ENCODE assay signal across 10 cellular contexts in the genomic region with DNA sequence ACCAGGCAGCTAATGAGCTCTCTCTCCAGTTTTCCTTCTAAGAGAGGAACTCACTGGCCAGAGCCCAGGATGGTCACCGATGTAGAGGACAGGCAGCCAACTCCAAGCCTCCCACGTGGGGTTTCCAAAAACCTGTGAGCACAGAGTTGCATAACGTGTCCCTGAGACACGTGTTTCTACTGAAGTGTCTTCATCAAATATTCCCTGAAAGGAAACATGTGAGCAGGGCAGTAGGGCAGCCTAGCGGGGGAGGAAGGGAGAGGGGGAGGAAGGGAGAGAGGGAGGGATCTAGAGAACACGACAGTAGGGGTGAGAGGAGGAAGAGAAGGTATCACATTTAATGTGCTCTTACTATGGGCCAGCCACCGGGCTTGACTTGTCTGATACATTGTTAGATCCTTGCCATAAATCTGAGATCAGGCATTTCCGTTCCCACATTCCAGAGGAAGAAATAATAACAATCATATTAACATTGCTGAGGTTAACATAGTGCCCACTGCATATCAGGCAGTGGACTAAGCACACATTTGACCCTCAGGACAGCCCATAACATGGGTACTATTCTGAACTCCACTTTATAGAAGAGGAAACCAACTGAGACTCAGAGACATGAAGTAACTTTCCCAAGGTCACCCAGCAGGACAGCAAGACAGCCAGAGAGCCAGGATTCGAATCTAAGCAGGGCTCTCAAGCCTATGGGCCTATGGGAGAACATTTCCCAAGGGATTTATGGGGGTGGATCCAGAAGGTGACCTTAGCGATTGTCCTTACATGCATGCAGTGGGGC. TPM values are rescaled to one million over a fixed set of nuclear protein-coding genes. Genes with fewer than 3 reads are reported as not detected.
DNase-seq lines count a peak whose midpoint lies in the region; ATAC-seq, FAIRE-seq and TF ChIP-seq lines count a peak whose summit lies in the region.
"Had no signal": no experiment of that assay in that cellular context is flagged by ENCODE, and none has a peak within 500 bp of the region (broad histone marks: within the 10 kb centered on the region; RNA-seq: fewer than 3 reads in every experiment).

No MANE protein-coding gene starts in this region.

- intact Hi-C loops in dorsolateral prefrontal cortex (cut with DNase I), result loop anchor here in 1 of 2 donors (5.0 kb wide), 1 partner anchor 36 kb away; no protein-coding TSS in a partner anchor

- no peak for TF ChIP-seq CTCF in A549 (IDR thresholded peaks at IDR 0.05)
- TF ChIP-seq CTCF in NB4 (IDR thresholded peaks at IDR 0.05; ENCODE audit: low read depth, low read length), result no peak
- TF ChIP-seq CTCF in dorsolateral prefrontal cortex (IDR thresholded peaks at IDR 0.05 in 54 of 56, conservative IDR thresholded peaks at IDR 0.05 in 2 of 56; ENCODE audit: low read depth in 1 of 56, partially characterized antibody in 56 of 56), result no peak

- WGBS in A549 (ENCODE audit: missing lambda C conversion rate), result 64% methylated on average over 10 of the region's 10 CpGs

- no peaks in the 10 kb centered on the region for H3K9me3 ChIP-seq in A549

- TF ChIP-seq EP300 in A549 (IDR thresholded peaks at IDR 0.05), result no peak

- ATAC-seq in A549, result no peak
- ATAC-seq in GM21717 (IDR thresholded peaks at IDR 0.05; ENCODE audit: unreplicated experiment), result no peak
- no peak for ATAC-seq in HG03354 (IDR thresholded peaks at IDR 0.05; ENCODE audit: poor library complexity, severe bottlenecking, unreplicated experiment)

- CTCF ChIA-PET in A549 (lab: Yijun Ruan, JAX), result interaction anchor here (0.5 to 9.2 kb wide), 12 partner anchors 13 to 413 kb away, joined by 3 to 159 read pairs (median 37); a partner anchor contains a TSS

- H3K4me3 ChIP-seq in A549 (no peak overlapping the region), NB4 (ENCODE audit: low read depth, low read length) (no peak overlapping the region), dorsolateral prefrontal cortex (peak overlapping the region in 3 of 59 donors; percentile 4 to 27 (median 9))

- no peaks in the 10 kb centered on the region for H3K27me3 ChIP-seq in dorsolateral prefrontal cortex

- DNase-seq in A549 (ENCODE audit: low read depth in 1 of 2, low spot score in 1 of 2) (no peak), NB4 (ENCODE audit: low read depth) (peak; percentile 60), dorsolateral prefrontal cortex (peak in 9 of 10 donors; percentile 57 to 88 (median 79)), mucosa of gallbladder (ENCODE audit: low spot score) (peak; percentile 81), NCI-H748 treated with DMSO at 0.1 percent for 48 hours (lab: John Stamatoyannopoulos, UW) (no peak), NCI-H1048 (lab: John Stamatoyannopoulos, UW) (no peak)
- DNase-seq: naive B cell, SHP77 treated with DMSO at 0.1 percent for 48 hours had no signal

- FAIRE-seq in A549 (lab: Jason Lieb, UNC), result no peak

- TF ChIP-seq POLR2A in A549 (IDR thresholded peaks at IDR 0.05; ENCODE audit: low read length), result no peak
- no peak for TF ChIP-seq POLR2A in NB4 (IDR thresholded peaks at IDR 0.05; ENCODE audit: extremely low read depth, insufficient read length)

- POLR2A ChIA-PET in A549 (lab: Yijun Ruan, JAX), result no interaction called here

- H3K27ac ChIP-seq in A549 (peak overlapping the region in 1 of 2 experiments; percentile 48; a peak in 2 of 6 replicates), dorsolateral prefrontal cortex (peak overlapping the region in 57 of 59 donors; percentile 24 to 91 (median 77))

- H3K4me2 ChIP-seq in A549, result 0 out of 3 replicates have a peak overlapping the region, but pooled peaks have one; percentile 1

- no peak for TF ChIP-seq RAD21 in A549 (conservative IDR thresholded peaks at IDR 0.05 in 1 of 2, IDR thresholded peaks at IDR 0.05 in 1 of 2)

- H3K4me1 ChIP-seq in A549, result peaks cover 49% of the 10 kb centered on the region

TF ChIP-seq in A549, 52 proteins besides CTCF, POLR2A, EP300 and RAD21 (continues in another document):
- TF ChIP-seq ZC3H11A (IDR thresholded peaks at IDR 0.05), result no peak
- TF ChIP-seq ZSCAN20 (CRISPR knock-in tag; IDR thresholded peaks at IDR 0.05), result no peak
- TF ChIP-seq HOXB13 (CRISPR knock-in tag; IDR thresholded peaks at IDR 0.05; ENCODE audit: low read depth), result no peak
- TF ChIP-seq EHMT2 (IDR thresholded peaks at IDR 0.05; ENCODE audit: low read depth), result no peak
- TF ChIP-seq, protein P1, sequence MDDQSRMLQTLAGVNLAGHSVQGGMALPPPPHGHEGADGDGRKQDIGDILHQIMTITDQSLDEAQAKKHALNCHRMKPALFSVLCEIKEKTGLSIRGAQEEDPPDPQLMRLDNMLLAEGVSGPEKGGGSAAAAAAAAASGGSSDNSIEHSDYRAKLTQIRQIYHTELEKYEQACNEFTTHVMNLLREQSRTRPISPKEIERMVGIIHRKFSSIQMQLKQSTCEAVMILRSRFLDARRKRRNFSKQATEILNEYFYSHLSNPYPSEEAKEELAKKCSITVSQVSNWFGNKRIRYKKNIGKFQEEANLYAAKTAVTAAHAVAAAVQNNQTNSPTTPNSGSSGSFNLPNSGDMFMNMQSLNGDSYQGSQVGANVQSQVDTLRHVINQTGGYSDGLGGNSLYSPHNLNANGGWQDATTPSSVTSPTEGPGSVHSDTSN (IDR thresholded peaks at IDR 0.05), result no peak
- no peak for TF ChIP-seq HDAC2 (IDR thresholded peaks at IDR 0.05)
- TF ChIP-seq CHD2 (IDR thresholded peaks at IDR 0.05; ENCODE audit: low read length, partially characterized antibody), result no peak
- TF ChIP-seq CBX2 (IDR thresholded peaks at IDR 0.05; ENCODE audit: borderline replicate concordance, low read depth), result no peak
- TF ChIP-seq, protein P2, sequence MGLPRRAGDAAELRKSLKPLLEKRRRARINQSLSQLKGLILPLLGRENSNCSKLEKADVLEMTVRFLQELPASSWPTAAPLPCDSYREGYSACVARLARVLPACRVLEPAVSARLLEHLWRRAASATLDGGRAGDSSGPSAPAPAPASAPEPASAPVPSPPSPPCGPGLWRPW (IDR thresholded peaks at IDR 0.05), result no peak
- TF ChIP-seq, protein P3, sequence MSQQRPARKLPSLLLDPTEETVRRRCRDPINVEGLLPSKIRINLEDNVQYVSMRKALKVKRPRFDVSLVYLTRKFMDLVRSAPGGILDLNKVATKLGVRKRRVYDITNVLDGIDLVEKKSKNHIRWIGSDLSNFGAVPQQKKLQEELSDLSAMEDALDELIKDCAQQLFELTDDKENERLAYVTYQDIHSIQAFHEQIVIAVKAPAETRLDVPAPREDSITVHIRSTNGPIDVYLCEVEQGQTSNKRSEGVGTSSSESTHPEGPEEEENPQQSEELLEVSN (IDR thresholded peaks at IDR 0.05; ENCODE audit: borderline replicate concordance, low read depth), result no peak
- no peak for TF ChIP-seq EHF (CRISPR knock-in tag; IDR thresholded peaks at IDR 0.05)
- TF ChIP-seq, protein P4, sequence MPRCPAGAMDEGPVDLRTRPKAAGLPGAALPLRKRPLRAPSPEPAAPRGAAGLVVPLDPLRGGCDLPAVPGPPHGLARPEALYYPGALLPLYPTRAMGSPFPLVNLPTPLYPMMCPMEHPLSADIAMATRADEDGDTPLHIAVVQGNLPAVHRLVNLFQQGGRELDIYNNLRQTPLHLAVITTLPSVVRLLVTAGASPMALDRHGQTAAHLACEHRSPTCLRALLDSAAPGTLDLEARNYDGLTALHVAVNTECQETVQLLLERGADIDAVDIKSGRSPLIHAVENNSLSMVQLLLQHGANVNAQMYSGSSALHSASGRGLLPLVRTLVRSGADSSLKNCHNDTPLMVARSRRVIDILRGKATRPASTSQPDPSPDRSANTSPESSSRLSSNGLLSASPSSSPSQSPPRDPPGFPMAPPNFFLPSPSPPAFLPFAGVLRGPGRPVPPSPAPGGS (IDR thresholded peaks at IDR 0.05), result no peak

RNA-seq across cellular contexts. Expression of a gene that starts 4.5 kb away (rescaled TPM):
- 27.6 and 30.5 TPM in 2 replicates for polyA plus RNA-seq in A549 (2011; rRNA removed)
- 46.0 and 62.2 TPM in 2 replicates for polyA plus RNA-seq in A549 (2012; cell fraction: cytosol; rRNA removed)
- polyA plus RNA-seq in A549 (2012; cell fraction: nucleus; rRNA removed), result 54.1 and 71.4 TPM in 2 replicates
- 20.2 to 20.5 TPM (median 20.2 TPM) in 3 replicates for polyA plus RNA-seq in A549 (2017; fragmentation: RNase III; extraction: RNeasy Plus Mini Kit Qiagen cat#74134 plus additional on column Dnase treatment)
- 47.1 and 63.5 TPM in 2 replicates for polyA minus RNA-seq in A549 (2011; rRNA and poly(A)+ RNA removed)
- total RNA-seq in dorsolateral prefrontal cortex, result 10 to 100 TPM; 19.5 to 49.7 (median 29.3) TPM
- total RNA-seq in mucosa of gallbladder, result 41.3 TPM

RNA-seq across cellular contexts. Expression of a gene that starts 10.3 kb away (rescaled TPM):
- polyA plus RNA-seq in A549 (2011; rRNA removed) (27.4 and 29.0 TPM in 2 replicates), A549 (2017; fragmentation: RNase III; extraction: RNeasy Plus Mini Kit Qiagen cat#74134 plus additional on column Dnase treatment) (35.6 to 40.2 TPM (median 39.2 TPM) in 3 replicates)
- polyA plus RNA-seq in A549 (2012; cell fraction: cytosol; rRNA removed), result 13.1 and 17.7 TPM in 2 replicates
- polyA plus RNA-seq in A549 (2012; cell fraction: nucleus; rRNA removed), result 12.6 and 21.5 TPM in 2 replicates
- 43.3 and 43.7 TPM in 2 replicates for polyA minus RNA-seq in A549 (2011; rRNA and poly(A)+ RNA removed)
- total RNA-seq in dorsolateral prefrontal cortex (100 to 1,000 TPM in 16 of 120 experiments, 10 to 100 TPM in 104; 20.8 to 232 (median 66.2) TPM), mucosa of gallbladder (118 TPM)

RNA-seq across cellular contexts. Expression of a gene that starts 19.6 kb away (rescaled TPM):
- not detected in 2 replicates for polyA plus RNA-seq in A549 (2011; rRNA removed)
- not detected in 2 replicates for polyA plus RNA-seq in A549 (2012; cell fraction: cytosol; rRNA removed)
- not detected in 2 replicates for polyA plus RNA-seq in A549 (2012; cell fraction: nucleus; rRNA removed)
- not detected in 3 replicates for polyA plus RNA-seq in A549 (2017; fragmentation: RNase III; extraction: RNeasy Plus Mini Kit Qiagen cat#74134 plus additional on column Dnase treatment)
- polyA minus RNA-seq in A549 (2011; rRNA and poly(A)+ RNA removed), result not detected in 2 replicates
- 10 to 100 TPM in 83 of 120 experiments, 1 to 10 TPM in 37; 1.0 to 82.8 (median 15.3) TPM for total RNA-seq in dorsolateral prefrontal cortex
- total RNA-seq in mucosa of gallbladder, result not detected

RNA-seq across cellular contexts. Expression of a gene that starts 49.6 kb away (rescaled TPM):
- polyA plus RNA-seq in A549 (2011; rRNA removed), result 20.9 and 31.1 TPM in 2 replicates
- polyA plus RNA-seq in A549 (2012; cell fraction: cytosol; rRNA removed), result 14.2 and 15.9 TPM in 2 replicates
- polyA plus RNA-seq in A549 (2012; cell fraction: nucleus; rRNA removed), result 9.5 and 13.5 TPM in 2 replicates
- polyA plus RNA-seq in A549 (2017; fragmentation: RNase III; extraction: RNeasy Plus Mini Kit Qiagen cat#74134 plus additional on column Dnase treatment), result 6.2 to 6.5 TPM (median 6.3 TPM) in 3 replicates
- polyA minus RNA-seq in A549 (2011; rRNA and poly(A)+ RNA removed), result 9.8 and 14.8 TPM in 2 replicates
- 1,000 to 10,000 TPM in 2 of 120 experiments, 100 to 1,000 TPM in 118; 113 to 1,403 (median 322) TPM for total RNA-seq in dorsolateral prefrontal cortex
- 48.0 TPM for total RNA-seq in mucosa of gallbladder

RNA-seq across cellular contexts. Expression of a gene that starts 50.4 kb away (rescaled TPM):
- polyA plus RNA-seq in A549 (2011; rRNA removed) (0.04 TPM in 1 of 2 replicates, not detected in the other), A549 (2017; fragmentation: RNase III; extraction: RNeasy Plus Mini Kit Qiagen cat#74134 plus additional on column Dnase treatment) (0.05 to 0.08 TPM (median 0.05 TPM) in 3 replicates)
- 0.14 and 0.17 TPM in 2 replicates for polyA plus RNA-seq in A549 (2012; cell fraction: cytosol; rRNA removed)
- 0.37 and 0.49 TPM in 2 replicates for polyA plus RNA-seq in A549 (2012; cell fraction: nucleus; rRNA removed)
- not detected in 2 replicates for polyA minus RNA-seq in A549 (2011; rRNA and poly(A)+ RNA removed)
- total RNA-seq in dorsolateral prefrontal cortex (under 1 TPM in 24 of 120 experiments, not detected in 96; 0.19 to 0.68 (median 0.29) TPM), mucosa of gallbladder (0.09 TPM)

Comparison
In these comparisons a context has a peak if more than half of its experiments do, and no peak if none do; other contexts are left out.
1. DNase-seq: peak in NB4 (single experiment), dorsolateral prefrontal cortex (9 of 10) and mucosa of gallbladder (single experiment); none in A549 (0 of 2), NCI-H748 treated with DMSO at 0.1 percent for 48 hours (single experiment) and NCI-H1048 (single experiment).